25 cellular contexts compared by ENCODE assay signal in the genomic region with DNA sequence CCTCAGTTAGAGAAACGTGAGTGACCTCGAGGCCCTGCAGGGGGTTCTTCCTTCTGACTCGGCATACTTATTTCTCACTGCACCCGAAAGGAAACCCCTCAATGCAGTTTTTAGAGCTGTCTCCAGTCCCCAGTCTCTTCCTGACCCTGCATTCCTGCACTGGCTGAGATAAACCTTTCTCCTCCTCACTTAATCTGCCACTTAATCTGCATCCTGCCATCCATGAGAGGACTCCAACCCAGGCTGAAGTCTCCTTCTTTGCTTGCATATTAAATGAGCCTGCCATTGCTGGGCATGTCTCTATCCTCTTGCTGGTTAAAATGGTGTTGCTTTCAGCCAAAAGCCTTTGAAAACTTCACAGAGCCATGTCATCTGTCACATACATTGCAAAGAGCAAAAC.
"Had no signal": no experiment of that assay in that cellular context is flagged by ENCODE, and none has a peak within 500 bp of the region (broad histone marks: within the 10 kb centered on the region; RNA-seq: fewer than 3 reads in every experiment).

No MANE protein-coding gene starts in this region.

- H3K4me1 Mint-ChIP-seq: activated naive CD8-positive, alpha-beta T cell treated with anti-CD3 and anti-CD28 coated beads, Interleukin-2, amount 10 ng/mL, durations not matched to agents 7 days and 5 days; brain; stimulated activated naive CD8-positive, alpha-beta T cell treated with anti-CD3 and anti-CD28 coated beads, Interleukin-15, amount 100 ng/mL, for 72 hours had no signal

- H3K4me3 Mint-ChIP-seq: activated CD8-positive, alpha-beta T cell treated with anti-CD3 and anti-CD28 coated beads for 36 hours; activated naive CD8-positive, alpha-beta T cell treated with anti-CD3 and anti-CD28 coated beads, Interleukin-2, amount 10 ng/mL, durations not matched to agents 7 days and 5 days; activated T-cell treated with anti-CD3 and anti-CD28 coated beads, Interleukin-2, amount 50 U/mL, for 24 hours; brain; stimulated activated naive CD8-positive, alpha-beta T cell treated with anti-CD3 and anti-CD28 coated beads, Interleukin-15, amount 100 ng/mL, for 72 hours; WTC11 had no signal

- H3K9me3 Mint-ChIP-seq: activated CD8-positive, alpha-beta T cell treated with anti-CD3 and anti-CD28 coated beads for 36 hours; activated naive CD8-positive, alpha-beta T cell treated with anti-CD3 and anti-CD28 coated beads, Interleukin-2, amount 10 ng/mL, durations not matched to agents 7 days and 5 days; activated T-cell treated with anti-CD3 and anti-CD28 coated beads, Interleukin-2, amount 50 U/mL, for 24 hours; activated T-helper 2 cell treated with anti-CD3 and anti-CD28 coated beads, Interferon-gamma antibody, Interleukin-2, Interleukin-4, amounts not matched to agents 10 μg/mL and 5 μg/mL and 100 μg/mL, durations not matched to agents 14 hours and 24 hours and 36 hours; stimulated activated naive CD8-positive, alpha-beta T cell treated with anti-CD3 and anti-CD28 coated beads, Interleukin-15, amount 100 ng/mL, for 72 hours; WTC11 had no signal

- ATAC-seq: activated CD8-positive, alpha-beta T cell treated with anti-CD3 and anti-CD28 coated beads for 36 hours; foreskin keratinocyte; stimulated activated naive CD8-positive, alpha-beta T cell treated with anti-CD3 and anti-CD28 coated beads, Interleukin-15, amount 100 ng/mL, for 72 hours; WTC11 had no signal

- H3K27me3 Mint-ChIP-seq: activated naive CD8-positive, alpha-beta T cell treated with anti-CD3 and anti-CD28 coated beads, Interleukin-2, amount 10 ng/mL, durations not matched to agents 7 days and 5 days; brain had no signal

- H3K36me3 ChIP-seq: prostate gland, right atrium auricular region, upper lobe of left lung had no signal

- H3K4me1 ChIP-seq: foreskin keratinocyte, prostate gland, right atrium auricular region, upper lobe of left lung had no signal

- H3K27ac Mint-ChIP-seq: activated CD8-positive, alpha-beta T cell treated with anti-CD3 and anti-CD28 coated beads for 36 hours; activated naive CD8-positive, alpha-beta T cell treated with anti-CD3 and anti-CD28 coated beads, Interleukin-2, amount 10 ng/mL, durations not matched to agents 7 days and 5 days; activated T-cell treated with anti-CD3 and anti-CD28 coated beads, Interleukin-2, amount 50 U/mL, for 24 hours; activated T-helper 2 cell treated with anti-CD3 and anti-CD28 coated beads, Interferon-gamma antibody, Interleukin-2, Interleukin-4, amounts not matched to agents 10 μg/mL and 5 μg/mL and 100 μg/mL, durations not matched to agents 14 hours and 24 hours and 36 hours; stimulated activated naive CD8-positive, alpha-beta T cell treated with anti-CD3 and anti-CD28 coated beads, Interleukin-15, amount 100 ng/mL, for 72 hours; WTC11 had no signal

- H3K27me3 ChIP-seq: right atrium auricular region, upper lobe of left lung had no signal

- H3K9me3 ChIP-seq: prostate gland, right atrium auricular region, upper lobe of left lung had no signal

- H3K4me3 ChIP-seq: dorsolateral prefrontal cortex, lung, prostate gland, right atrium auricular region, skin epidermis, upper lobe of left lung had no signal

- DNase-seq: activated CD4-positive, alpha-beta T cell treated with anti-CD3 and anti-CD28 coated beads for 48 hours; activated CD8-positive, alpha-beta T cell treated with anti-CD3 and anti-CD28 coated beads for 36 hours; activated naive CD4-positive, alpha-beta T cell treated with Interleukin-2 at 50 U/mL for 16 hours; activated naive CD8-positive, alpha-beta T cell treated with anti-CD3 and anti-CD28 coated beads, Interleukin-2, amount 10 ng/mL, durations not matched to agents 7 days and 5 days; activated T-cell treated with anti-CD3 and anti-CD28 coated beads, Interleukin-2, amount 50 U/mL, for 24 hours; amygdala; caudate nucleus; dorsolateral prefrontal cortex; foreskin keratinocyte; glutamatergic neuron; hypothalamus; midbrain; stimulated activated CD4-positive, alpha-beta T cell treated with anti-CD3 and anti-CD28 coated beads, Interleukin-15, amount 100 ng/mL, for 24 hours; stimulated activated CD4-positive, alpha-beta T cell treated with anti-CD3 and anti-CD28 coated beads, Interleukin-2, amount 100 ng/mL, for 48 hours; stimulated activated naive CD8-positive, alpha-beta T cell treated with anti-CD3 and anti-CD28 coated beads, Interleukin-15, amount 100 ng/mL, for 72 hours; SW 1271; T-helper 2 cell had no signal

- H3K27ac ChIP-seq: dorsolateral prefrontal cortex, foreskin keratinocyte, right atrium auricular region, skin epidermis, upper lobe of left lung had no signal

- H3K36me3 Mint-ChIP-seq: activated naive CD8-positive, alpha-beta T cell treated with anti-CD3 and anti-CD28 coated beads, Interleukin-2, amount 10 ng/mL, durations not matched to agents 7 days and 5 days; brain; WTC11 had no signal
